29 cellular contexts compared by ENCODE assay signal in the genomic region with DNA sequence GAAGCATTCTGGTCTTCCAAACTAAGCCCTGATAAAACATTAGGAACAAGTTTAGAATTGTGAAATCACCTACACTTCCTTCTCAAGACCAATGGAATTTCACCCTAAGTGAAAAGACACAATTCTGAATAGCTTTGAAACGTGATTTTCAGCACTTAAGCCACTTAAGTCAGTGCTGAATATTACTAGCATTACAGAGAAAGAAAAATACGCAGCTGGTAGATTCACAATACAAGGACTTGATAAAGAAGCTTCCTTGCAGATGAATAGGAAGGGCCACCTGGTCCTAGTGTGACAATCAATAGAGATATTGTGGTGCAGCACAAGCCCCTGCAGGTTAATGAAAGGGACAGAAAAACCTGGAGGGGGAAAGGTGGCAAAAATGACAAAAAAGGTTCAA.
"Had no signal": no experiment of that assay in that cellular context is flagged by ENCODE, and none has a peak within 500 bp of the region (broad histone marks: within the 10 kb centered on the region; RNA-seq: fewer than 3 reads in every experiment).

No MANE protein-coding gene starts in this region.

- H3K9me3 Mint-ChIP-seq: stimulated activated naive CD8-positive, alpha-beta T cell treated with anti-CD3 and anti-CD28 coated beads, Interleukin-15, amount 100 ng/mL, for 72 hours; type B pancreatic cell had no signal

- H3K27ac ChIP-seq: esophagus muscularis mucosa, foreskin keratinocyte, heart left ventricle, right atrium auricular region, vagina had no signal

- H3K36me3 Mint-ChIP-seq: activated naive CD8-positive, alpha-beta T cell; naive thymus-derived CD4-positive, alpha-beta T cell; stimulated activated memory B cell treated with anti-CD40 and anti-IgM and Interleukin-4, amounts not matched to agents 10 μg/mL and 1 μg/mL and 100 μg/mL, for 72 hours; type B pancreatic cell had no signal

- ATAC-seq: foreskin keratinocyte; heart left ventricle; left ventricle myocardium superior; naive thymus-derived CD4-positive, alpha-beta T cell; stimulated activated memory B cell treated with anti-CD40 and anti-IgM and Interleukin-4, amounts not matched to agents 10 μg/mL and 1 μg/mL and 100 μg/mL, for 72 hours; stimulated activated naive CD8-positive, alpha-beta T cell treated with anti-CD3 and anti-CD28 coated beads, Interleukin-15, amount 100 ng/mL, for 72 hours had no signal

- H3K27me3 ChIP-seq: esophagus muscularis mucosa, foreskin keratinocyte, heart left ventricle, right atrium auricular region, vagina had no signal

- H3K36me3 ChIP-seq: esophagus muscularis mucosa, heart left ventricle, right atrium auricular region, vagina had no signal

- H3K27me3 Mint-ChIP-seq: naive thymus-derived CD4-positive, alpha-beta T cell; stimulated activated memory B cell treated with anti-CD40 and anti-IgM and Interleukin-4, amounts not matched to agents 10 μg/mL and 1 μg/mL and 100 μg/mL, for 72 hours; stimulated activated naive CD8-positive, alpha-beta T cell treated with anti-CD3 and anti-CD28 coated beads, Interleukin-15, amount 100 ng/mL, for 72 hours; type B pancreatic cell had no signal

- H3K4me3 Mint-ChIP-seq: activated naive CD8-positive, alpha-beta T cell; naive thymus-derived CD4-positive, alpha-beta T cell; neural crest cell; stimulated activated memory B cell treated with anti-CD40 and anti-IgM and Interleukin-4, amounts not matched to agents 10 μg/mL and 1 μg/mL and 100 μg/mL, for 72 hours; stimulated activated naive CD8-positive, alpha-beta T cell treated with anti-CD3 and anti-CD28 coated beads, Interleukin-15, amount 100 ng/mL, for 72 hours; type B pancreatic cell had no signal

- H3K9me3 ChIP-seq: esophagus muscularis mucosa, right atrium auricular region, vagina had no signal

- H3K4me1 Mint-ChIP-seq: naive thymus-derived CD4-positive, alpha-beta T cell; stimulated activated memory B cell treated with anti-CD40 and anti-IgM and Interleukin-4, amounts not matched to agents 10 μg/mL and 1 μg/mL and 100 μg/mL, for 72 hours; stimulated activated naive CD8-positive, alpha-beta T cell treated with anti-CD3 and anti-CD28 coated beads, Interleukin-15, amount 100 ng/mL, for 72 hours had no signal

- H3K27ac Mint-ChIP-seq: activated naive CD8-positive, alpha-beta T cell; naive thymus-derived CD4-positive, alpha-beta T cell; stimulated activated memory B cell treated with anti-CD40 and anti-IgM and Interleukin-4, amounts not matched to agents 10 μg/mL and 1 μg/mL and 100 μg/mL, for 72 hours; stimulated activated naive CD8-positive, alpha-beta T cell treated with anti-CD3 and anti-CD28 coated beads, Interleukin-15, amount 100 ng/mL, for 72 hours; type B pancreatic cell had no signal

- DNase-seq: activated CD4-positive, alpha-beta T cell treated with anti-CD3 and anti-CD28 coated beads for 4 hours; activated CD4-positive, alpha-beta T cell treated with anti-CD3 and anti-CD28 coated beads, Interleukin-2, amount 50 U/mL, for 48 hours; activated CD8-positive, alpha-beta memory T cell treated with anti-CD3 and anti-CD28 coated beads for 24 hours; activated effector memory CD4-positive, alpha-beta T cell treated with Interleukin-2 at 50 U/mL for 16 hours; activated naive CD4-positive, alpha-beta T cell treated with Interleukin-2 at 50 U/mL for 16 hours; anterior cingulate cortex; dermis blood vessel endothelial cell; effector CD4-positive, alpha-beta T cell; foreskin keratinocyte; heart left ventricle; hypothalamus; left ventricle myocardium superior; mammary epithelial cell; midbrain; naive thymus-derived CD4-positive, alpha-beta T cell; occipital lobe; stimulated activated CD4-positive, alpha-beta T cell treated with anti-CD3 and anti-CD28 coated beads, Interleukin-1b, Interleukin-23, amount 100 ng/mL, for 48 hours; stimulated activated CD4-positive, alpha-beta T cell treated with anti-CD3 and anti-CD28 coated beads, Interleukin-4, amount 100 ng/mL, for 4 hours; stimulated activated CD8-positive, alpha-beta memory T cell treated with anti-CD3 and anti-CD28 coated beads, Interleukin-4, amount 100 ng/mL, for 48 hours; stimulated activated naive CD8-positive, alpha-beta T cell treated with anti-CD3 and anti-CD28 coated beads, Interleukin-15, amount 100 ng/mL, for 72 hours; substantia nigra had no signal

- H3K4me3 ChIP-seq: esophagus muscularis mucosa, heart left ventricle, right atrium auricular region, smooth muscle cell, vagina had no signal

- H3K4me1 ChIP-seq: esophagus muscularis mucosa, foreskin keratinocyte, heart left ventricle, right atrium auricular region, vagina had no signal
